Comparison of ENCODE assay signal across 1 cellular context in the genomic region with DNA sequence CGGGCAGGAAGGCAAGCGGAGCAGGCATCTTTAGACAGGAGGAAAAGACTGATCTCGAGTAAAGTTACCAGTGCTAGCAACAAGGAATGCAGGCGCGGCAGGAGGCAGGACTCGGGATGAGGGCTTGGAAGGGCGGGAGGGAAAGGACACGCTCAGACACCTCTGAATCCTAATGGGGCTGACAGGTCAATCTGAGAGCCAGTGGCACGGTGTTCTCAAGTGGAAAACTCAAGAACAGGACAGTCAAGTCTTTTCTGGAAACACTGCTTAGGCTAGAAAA.
TF ChIP-seq lines count a peak whose summit lies in the region.

No MANE protein-coding gene starts in this region.

TF ChIP-seq in SK-N-SH treated with all-trans-retinoic acid at 6 μM for 48 hours, 23 proteins besides CTCF, POLR2A, EP300 and RAD21 (continued from another document):
- TF ChIP-seq CSRNP3 (CRISPR knock-in tag; IDR thresholded peaks at IDR 0.05), result no peak
